ENCODE assay signal across 1 cellular context in the genomic region with DNA sequence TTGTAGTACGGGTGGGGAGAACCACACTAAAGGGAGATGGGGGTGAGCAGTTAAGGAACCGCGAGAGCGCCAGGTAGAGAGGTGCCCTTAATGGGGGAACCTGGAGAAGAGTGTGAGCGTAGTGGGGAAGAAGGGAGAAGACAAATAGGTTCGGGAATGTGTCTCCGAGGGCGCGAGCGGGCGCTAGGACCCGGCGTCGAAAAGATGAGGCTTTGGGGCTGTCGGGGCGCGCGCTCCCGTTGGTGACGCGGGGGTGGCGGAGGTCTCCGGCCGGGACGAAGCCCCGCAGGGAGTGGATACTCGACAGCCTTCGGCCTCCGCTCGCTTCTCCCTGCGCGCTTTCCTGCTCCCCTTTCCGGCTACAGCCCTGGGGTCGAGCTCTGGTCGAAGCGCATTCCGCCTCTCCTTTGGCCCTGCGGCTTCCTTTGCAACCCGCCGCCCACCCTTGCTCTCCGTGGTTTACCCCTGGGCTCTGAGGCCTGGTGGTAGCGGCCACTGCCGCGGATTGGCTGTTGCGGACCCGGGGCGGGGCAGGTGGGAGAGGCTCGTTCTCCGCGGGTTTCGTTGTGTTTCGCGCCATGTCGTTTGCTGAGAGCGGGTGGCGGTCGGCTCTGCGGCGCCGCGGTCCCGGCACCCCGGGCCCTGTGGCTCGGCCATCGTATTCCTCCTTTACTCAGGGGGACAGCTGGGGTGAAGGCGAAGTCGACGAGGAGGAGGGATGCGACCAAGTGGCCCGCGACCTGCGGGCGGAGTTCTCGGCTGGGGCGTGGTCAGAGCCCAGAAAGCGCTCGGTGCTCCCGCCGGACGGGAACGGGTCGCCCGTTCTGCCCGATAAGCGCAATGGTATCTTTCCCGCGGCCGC.
A peak's percentile ranks its signal among the peaks of the same experiment; 100 is the strongest.
TF ChIP-seq lines count a peak whose summit lies in the region.

TSS of gene ARL6IP6 (plus strand) at position 574 of the 862 bp plus-strand sequence. CDS start at position 579, 5 bp downstream.

TF ChIP-seq in HepG2, 621 proteins besides CTCF, POLR2A, EP300 and RAD21 (continued from another document and continues in another):
- TF ChIP-seq, protein P1, sequence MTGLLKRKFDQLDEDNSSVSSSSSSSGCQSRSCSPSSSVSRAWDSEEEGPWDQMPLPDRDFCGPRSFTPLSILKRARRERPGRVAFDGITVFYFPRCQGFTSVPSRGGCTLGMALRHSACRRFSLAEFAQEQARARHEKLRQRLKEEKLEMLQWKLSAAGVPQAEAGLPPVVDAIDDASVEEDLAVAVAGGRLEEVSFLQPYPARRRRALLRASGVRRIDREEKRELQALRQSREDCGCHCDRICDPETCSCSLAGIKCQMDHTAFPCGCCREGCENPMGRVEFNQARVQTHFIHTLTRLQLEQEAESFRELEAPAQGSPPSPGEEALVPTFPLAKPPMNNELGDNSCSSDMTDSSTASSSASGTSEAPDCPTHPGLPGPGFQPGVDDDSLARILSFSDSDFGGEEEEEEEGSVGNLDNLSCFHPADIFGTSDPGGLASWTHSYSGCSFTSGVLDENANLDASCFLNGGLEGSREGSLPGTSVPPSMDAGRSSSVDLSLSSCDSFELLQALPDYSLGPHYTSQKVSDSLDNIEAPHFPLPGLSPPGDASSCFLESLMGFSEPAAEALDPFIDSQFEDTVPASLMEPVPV (CRISPR knock-in tag; IDR thresholded peaks at IDR 0.05): peak; percentile 74; the same call in 1 of the 2 replicates
- TF ChIP-seq HNRNPLL (IDR thresholded peaks at IDR 0.05; ENCODE audit: low read depth, low read length, poor library complexity, severe bottlenecking) (peak; percentile 83), PAX8 (CRISPR knock-in tag; IDR thresholded peaks at IDR 0.05; ENCODE audit: borderline replicate concordance) (peak; percentile 73; the same call in 1 of the 2 replicates), ZNF768 (CRISPR knock-in tag; IDR thresholded peaks at IDR 0.05) (peak; percentile 44; the same call in 1 of the 2 replicates), ELF3 (CRISPR knock-in tag; IDR thresholded peaks at IDR 0.05) (peak; percentile 5; the same call in 1 of the 2 replicates), ZSCAN25 (CRISPR knock-in tag; IDR thresholded peaks at IDR 0.05) (0 out of 2 replicates have a peak, but pooled peaks have one; percentile 6), ZNF891 (CRISPR knock-in tag; IDR thresholded peaks at IDR 0.05) (peak; percentile 98), ZNF709 (CRISPR knock-in tag; IDR thresholded peaks at IDR 0.05) (peak; percentile 97), NFKBIZ (CRISPR knock-in tag; IDR thresholded peaks at IDR 0.05) (no peak), ZBTB44 (CRISPR knock-in tag; IDR thresholded peaks at IDR 0.05) (no peak; the same call in 1 of the 2 replicates), ZFAT (CRISPR knock-in tag; conservative IDR thresholded peaks at IDR 0.05) (no peak), NR2F2 (IDR thresholded peaks at IDR 0.05; ENCODE audit: borderline replicate concordance, low read depth) (no peak), HES4 (CRISPR knock-in tag; IDR thresholded peaks at IDR 0.05; ENCODE audit: borderline replicate concordance) (peak; percentile 32; the same call in 1 of the 2 replicates), ZNF713 (CRISPR knock-in tag; IDR thresholded peaks at IDR 0.05) (peak; percentile 64; the same call in 1 of the 2 replicates), MYNN (CRISPR knock-in tag; IDR thresholded peaks at IDR 0.05; ENCODE audit: low read depth) (no peak; the same call in 1 of the 2 replicates), ZNF292 (CRISPR knock-in tag; IDR thresholded peaks at IDR 0.05; ENCODE audit: borderline replicate concordance, low read depth) (peak; percentile 92), ZNF543 (CRISPR knock-in tag; IDR thresholded peaks at IDR 0.05) (peak; percentile 95), USF2 (IDR thresholded peaks at IDR 0.05; ENCODE audit: low read depth, low read length) (no peak), USF2 (CRISPR knock-in tag; IDR thresholded peaks at IDR 0.05; ENCODE audit: borderline replicate concordance) (peak; percentile 67; the same call in 1 of the 2 replicates), ZBTB1 (CRISPR knock-in tag; IDR thresholded peaks at IDR 0.05; ENCODE audit: borderline replicate concordance) (no peak), ZMAT3 (CRISPR knock-in tag; conservative IDR thresholded peaks at IDR 0.05) (peak; percentile 87; the same call in 1 of the 2 replicates), SMYD3 (CRISPR knock-in tag; IDR thresholded peaks at IDR 0.05) (peak; percentile 70; the same call in 1 of the 2 replicates), ZNF207 (IDR thresholded peaks at IDR 0.05; ENCODE audit: borderline replicate concordance) (no peak), ETV5 (CRISPR knock-in tag; IDR thresholded peaks at IDR 0.05; ENCODE audit: borderline replicate concordance) (peak; percentile 6; the same call in 1 of the 2 replicates), NFE2L1 (CRISPR knock-in tag; IDR thresholded peaks at IDR 0.05; ENCODE audit: borderline replicate concordance) (no peak), NFATC3 (CRISPR knock-in tag; IDR thresholded peaks at IDR 0.05) (0 out of 2 replicates have a peak, but pooled peaks have one; percentile 10), TCF7 (IDR thresholded peaks at IDR 0.05; ENCODE audit: low read depth) (no peak; the same call in 1 of the 2 replicates), GFI1 (CRISPR knock-in tag; IDR thresholded peaks at IDR 0.05; ENCODE audit: borderline replicate concordance) (peak; percentile 77; the same call in 1 of the 2 replicates), ZNF879 (CRISPR knock-in tag; IDR thresholded peaks at IDR 0.05) (peak; percentile 78; the same call in 1 of the 2 replicates), HMG20B (CRISPR knock-in tag; conservative IDR thresholded peaks at IDR 0.05) (no peak), ZNF101 (CRISPR knock-in tag; IDR thresholded peaks at IDR 0.05; ENCODE audit: borderline replicate concordance, low read depth) (no peak), MATR3 (CRISPR knock-in tag; IDR thresholded peaks at IDR 0.05) (no peak), LBX2 (CRISPR knock-in tag; IDR thresholded peaks at IDR 0.05; ENCODE audit: borderline replicate concordance) (no peak), RAD51 (IDR thresholded peaks at IDR 0.05; ENCODE audit: borderline replicate concordance) (no peak), ZNF530 (CRISPR knock-in tag; IDR thresholded peaks at IDR 0.05; ENCODE audit: low read depth) (no peak), ZNF740 (CRISPR knock-in tag; IDR thresholded peaks at IDR 0.05) (peak; percentile 41; the same call in 1 of the 2 replicates), SRF (IDR thresholded peaks at IDR 0.05; ENCODE audit: low read depth, low read length) (no peak), HIVEP1 (CRISPR knock-in tag; IDR thresholded peaks at IDR 0.05) (peak; percentile 78), ZNF24 (IDR thresholded peaks at IDR 0.05) (no peak), ZNF414 (CRISPR knock-in tag; IDR thresholded peaks at IDR 0.05) (peak; percentile 83; the same call in 1 of the 2 replicates), NFRKB (IDR thresholded peaks at IDR 0.05) (no peak), ZNF251 (CRISPR knock-in tag; IDR thresholded peaks at IDR 0.05) (no peak; the same call in 1 of the 2 replicates), KDM5A (IDR thresholded peaks at IDR 0.05; ENCODE audit: borderline replicate concordance, low read length) (no peak), TOPORS (CRISPR knock-in tag; IDR thresholded peaks at IDR 0.05) (peak; percentile 94), GPN1 (CRISPR knock-in tag; IDR thresholded peaks at IDR 0.05; ENCODE audit: borderline replicate concordance) (no peak), THAP11 (CRISPR knock-in tag; IDR thresholded peaks at IDR 0.05) (peak; percentile 70; the same call in 1 of the 2 replicates), TGIF2 (CRISPR knock-in tag; IDR thresholded peaks at IDR 0.05) (peak; percentile 37; the same call in 1 of the 2 replicates), ZNF605 (CRISPR knock-in tag; IDR thresholded peaks at IDR 0.05) (peak; percentile 91)
- TF ChIP-seq, protein P2, sequence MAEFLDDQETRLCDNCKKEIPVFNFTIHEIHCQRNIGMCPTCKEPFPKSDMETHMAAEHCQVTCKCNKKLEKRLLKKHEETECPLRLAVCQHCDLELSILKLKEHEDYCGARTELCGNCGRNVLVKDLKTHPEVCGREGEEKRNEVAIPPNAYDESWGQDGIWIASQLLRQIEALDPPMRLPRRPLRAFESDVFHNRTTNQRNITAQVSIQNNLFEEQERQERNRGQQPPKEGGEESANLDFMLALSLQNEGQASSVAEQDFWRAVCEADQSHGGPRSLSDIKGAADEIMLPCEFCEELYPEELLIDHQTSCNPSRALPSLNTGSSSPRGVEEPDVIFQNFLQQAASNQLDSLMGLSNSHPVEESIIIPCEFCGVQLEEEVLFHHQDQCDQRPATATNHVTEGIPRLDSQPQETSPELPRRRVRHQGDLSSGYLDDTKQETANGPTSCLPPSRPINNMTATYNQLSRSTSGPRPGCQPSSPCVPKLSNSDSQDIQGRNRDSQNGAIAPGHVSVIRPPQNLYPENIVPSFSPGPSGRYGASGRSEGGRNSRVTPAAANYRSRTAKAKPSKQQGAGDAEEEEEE (CRISPR knock-in tag; IDR thresholded peaks at IDR 0.05; ENCODE audit: borderline replicate concordance): peak; percentile 66; the same call in 1 of the 2 replicates
- TF ChIP-seq, protein P3, sequence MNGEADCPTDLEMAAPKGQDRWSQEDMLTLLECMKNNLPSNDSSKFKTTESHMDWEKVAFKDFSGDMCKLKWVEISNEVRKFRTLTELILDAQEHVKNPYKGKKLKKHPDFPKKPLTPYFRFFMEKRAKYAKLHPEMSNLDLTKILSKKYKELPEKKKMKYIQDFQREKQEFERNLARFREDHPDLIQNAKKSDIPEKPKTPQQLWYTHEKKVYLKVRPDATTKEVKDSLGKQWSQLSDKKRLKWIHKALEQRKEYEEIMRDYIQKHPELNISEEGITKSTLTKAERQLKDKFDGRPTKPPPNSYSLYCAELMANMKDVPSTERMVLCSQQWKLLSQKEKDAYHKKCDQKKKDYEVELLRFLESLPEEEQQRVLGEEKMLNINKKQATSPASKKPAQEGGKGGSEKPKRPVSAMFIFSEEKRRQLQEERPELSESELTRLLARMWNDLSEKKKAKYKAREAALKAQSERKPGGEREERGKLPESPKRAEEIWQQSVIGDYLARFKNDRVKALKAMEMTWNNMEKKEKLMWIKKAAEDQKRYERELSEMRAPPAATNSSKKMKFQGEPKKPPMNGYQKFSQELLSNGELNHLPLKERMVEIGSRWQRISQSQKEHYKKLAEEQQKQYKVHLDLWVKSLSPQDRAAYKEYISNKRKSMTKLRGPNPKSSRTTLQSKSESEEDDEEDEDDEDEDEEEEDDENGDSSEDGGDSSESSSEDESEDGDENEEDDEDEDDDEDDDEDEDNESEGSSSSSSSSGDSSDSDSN (CRISPR knock-in tag; IDR thresholded peaks at IDR 0.05): peak; percentile 88; the same call in 1 of the 2 replicates
- TF ChIP-seq, protein P4, sequence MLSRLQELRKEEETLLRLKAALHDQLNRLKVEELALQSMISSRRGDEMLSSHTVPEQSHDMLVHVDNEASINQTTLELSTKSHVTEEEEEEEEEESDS (CRISPR knock-in tag; IDR thresholded peaks at IDR 0.05; ENCODE audit: borderline replicate concordance): peak; percentile 79; the same call in 1 of the 2 replicates
